8 cellular contexts compared by ENCODE assay signal in genomic region chrX:19344207-19344534, GRCh38.
DNase-seq lines count a peak whose midpoint lies in the region; ATAC-seq and TF ChIP-seq lines count a peak whose summit lies in the region.

No MANE protein-coding gene starts in this region.

- no peaks in the 10 kb centered on the region for H3K9me3 ChIP-seq in DOHH2 (ENCODE audit: control insufficient read depth, insufficient read depth, low read length)
- no peaks in the 10 kb centered on the region for H3K9me3 ChIP-seq in WERI-Rb-1 (ENCODE audit: severe bottlenecking)
- H3K9me3 ChIP-seq in subcutaneous abdominal adipose tissue (ENCODE audit: control insufficient read depth in 5 of 5, low read length in 5 of 5): no peaks in the 10 kb centered on the region

- ATAC-seq in HG03280 (IDR thresholded peaks at IDR 0.05; ENCODE audit: unreplicated experiment): no peak

- H3K36me3 ChIP-seq in DOHH2 (ENCODE audit: control insufficient read depth, low read length) (peaks cover 14% of the 10 kb centered on the region), WERI-Rb-1 (peaks cover 6% of the 10 kb centered on the region; the same call in 1 of the 2 replicates), subcutaneous abdominal adipose tissue (ENCODE audit: control insufficient read depth in 5 of 5, insufficient read depth in 5 of 5, low read length in 5 of 5) (no peaks in the 10 kb centered on the region)

- H3K9me2 ChIP-seq in DOHH2 (replicated peaks; ENCODE audit: control insufficient read depth, low read length): no peaks in the 10 kb centered on the region

- H4K20me1 ChIP-seq in DOHH2 (ENCODE audit: control insufficient read depth, insufficient read depth, low read depth, low read length): no peaks in the 10 kb centered on the region; the same call in 1 of the 2 replicates

- peak overlapping the region; percentile 28 to 87 (median 83) for H3K9ac ChIP-seq in subcutaneous abdominal adipose tissue (ENCODE audit: low read length in 5 of 5)

- no peak for DNase-seq in HFF-Myc (ENCODE audit: extremely low read depth, low read depth)
- no peak for DNase-seq in WERI-Rb-1
- no peak for DNase-seq in NCI-H1048 (lab: John Stamatoyannopoulos, UW)
- no peak for DNase-seq in NCI-H146 treated with DMSO at 0.1 percent for 48 hours (lab: John Stamatoyannopoulos, UW; ENCODE audit: unreplicated experiment)

- H3K4me1 ChIP-seq in DOHH2 (ENCODE audit: control insufficient read depth, low read length): peaks cover 26% of the 10 kb centered on the region
- peaks cover 1 to 37% (median 26%) of the 10 kb centered on the region in 5 donors for H3K4me1 ChIP-seq in subcutaneous abdominal adipose tissue (ENCODE audit: control insufficient read depth in 5 of 5, insufficient read depth in 5 of 5, low read length in 5 of 5)

- H3K27me3 ChIP-seq in DOHH2 (ENCODE audit: control insufficient read depth, low read length): no peaks in the 10 kb centered on the region
- peaks cover 24% of the 10 kb centered on the region for H3K27me3 ChIP-seq in WERI-Rb-1 (ENCODE audit: insufficient read depth, low read depth, severe bottlenecking)
- H3K27me3 ChIP-seq in subcutaneous abdominal adipose tissue (ENCODE audit: control insufficient read depth in 5 of 5, insufficient read depth in 4 of 5, low read length in 5 of 5): peaks cover 0 to 3% (median 0%) of the 10 kb centered on the region in 5 donors

- H3K4me3 ChIP-seq in DOHH2 (ENCODE audit: low read length) (peak overlapping the region; percentile 76), HFF-Myc (replicated peaks; ENCODE audit: low read depth, low read length) (peak overlapping the region; percentile 70), WERI-Rb-1 (ENCODE audit: low read depth, low read length) (peak overlapping the region; percentile 72), iPS-11a (ENCODE audit: low read depth, low read length) (peak overlapping the region; percentile 72), subcutaneous abdominal adipose tissue (ENCODE audit: low read depth in 1 of 5, low read length in 5 of 5) (peak overlapping the region; percentile 72 to 79 (median 76))

- H3K27ac ChIP-seq in DOHH2 (ENCODE audit: low read depth, low read length) (no peak overlapping the region), WERI-Rb-1 (peak overlapping the region; percentile 64), subcutaneous abdominal adipose tissue (ENCODE audit: low read depth, low read length) (peak overlapping the region; percentile 78)

- TF ChIP-seq CTCF in DOHH2 (IDR thresholded peaks at IDR 0.05; ENCODE audit: low read depth, low read length, poor library complexity, severe bottlenecking) (no peak), HFF-Myc (IDR thresholded peaks at IDR 0.05; ENCODE audit: low read depth, low read length, missing control alignments) (no peak), WERI-Rb-1 (IDR thresholded peaks at IDR 0.05; ENCODE audit: low read depth, low read length) (no peak)

- H3K4me2 ChIP-seq in DOHH2 (ENCODE audit: low read length): peak overlapping the region; percentile 60

- H3K79me2 ChIP-seq in DOHH2 (ENCODE audit: control insufficient read depth, low read length): peaks cover 51% of the 10 kb centered on the region

- no peaks in the 10 kb centered on the region for H3F3A ChIP-seq in DOHH2 (ENCODE audit: control insufficient read depth, insufficient read depth)
